8 cellular contexts compared by ENCODE assay signal in genomic region chr15:72782274-72782992, GRCh38. TPM values are rescaled to one million over a fixed set of nuclear protein-coding genes. Genes with fewer than 3 reads are reported as not detected.
A peak's percentile ranks its signal among the peaks of the same experiment; 100 is the strongest.
DNase-seq lines count a peak whose midpoint lies in the region; ATAC-seq, FAIRE-seq and TF ChIP-seq lines count a peak whose summit lies in the region.

No MANE protein-coding gene starts in this region.

- no peak for TF ChIP-seq CTCF in AG10803 (conservative IDR thresholded peaks at IDR 0.05; ENCODE audit: low read length)

- FAIRE-seq in GM12891 (lab: Jason Lieb, UNC): no peak

- DNase-seq in AG10803 (ENCODE audit: low read depth) (no peak), naive B cell (no peak), H4 (ENCODE audit: low spot score) (no peak), NCI-H2029 treated with DMSO at 0.1 percent for 48 hours (lab: John Stamatoyannopoulos, UW) (no peak), GM12891 (ENCODE audit: insufficient read length, low spot score) (no peak)
- no peak for DNase-seq in central memory CD8-positive, alpha-beta T cell (ENCODE audit: low spot score in 2 of 2)

- no peak for ATAC-seq in central memory CD8-positive, alpha-beta T cell (replicated peaks; ENCODE audit: extremely low read depth, poor library complexity, severe bottlenecking)
- no peak for ATAC-seq in naive B cell (ENCODE audit: low read depth in 2 of 2)
- ATAC-seq in HG02840 (IDR thresholded peaks at IDR 0.05; ENCODE audit: low FRiP score, unreplicated experiment): no peak

- H3K4me3 Mint-ChIP-seq in IgD-negative memory B cell: peak overlapping the region; percentile 87 to 99 (median 96)
- H3K4me3 Mint-ChIP-seq in central memory CD8-positive, alpha-beta T cell: peak overlapping the region; percentile 86
- H3K4me3 Mint-ChIP-seq in naive B cell: peak overlapping the region; percentile 87 to 98 (median 95)

- peak overlapping the region; percentile 94 for H3K4me3 ChIP-seq in AG10803 (ENCODE audit: low read length)

- H3K4me1 Mint-ChIP-seq in IgD-negative memory B cell (peaks cover 20 to 45% (median 36%) of the 10 kb centered on the region in 3 donors), naive B cell (peaks cover 45 to 61% (median 59%) of the 10 kb centered on the region in 3 donors)
- H3K4me1 Mint-ChIP-seq in central memory CD8-positive, alpha-beta T cell: peaks cover 62% of the 10 kb centered on the region

- H3K36me3 Mint-ChIP-seq in IgD-negative memory B cell (peaks cover 18% of the 10 kb centered on the region), naive B cell (peaks cover 22 to 24% of the 10 kb centered on the region in 2 donors)
- H3K36me3 Mint-ChIP-seq in central memory CD8-positive, alpha-beta T cell (ENCODE audit: insufficient read depth): peaks cover 39% of the 10 kb centered on the region

- TF ChIP-seq POLR2A in GM12891 (IDR thresholded peaks at IDR 0.05; ENCODE audit: low read depth, low read length): no peak

- H3K27ac Mint-ChIP-seq in IgD-negative memory B cell (peak overlapping the region; percentile 89 to 100 (median 93)), naive B cell (peak overlapping the region; percentile 97 to 100 (median 99))
- H3K27ac Mint-ChIP-seq in central memory CD8-positive, alpha-beta T cell (ENCODE audit: low read depth): peak overlapping the region; percentile 93

- H3K9me3 Mint-ChIP-seq in IgD-negative memory B cell (no peaks in the 10 kb centered on the region), naive B cell (no peaks in the 10 kb centered on the region)
- no peaks in the 10 kb centered on the region for H3K9me3 Mint-ChIP-seq in central memory CD8-positive, alpha-beta T cell

- H3K27me3 Mint-ChIP-seq in IgD-negative memory B cell (no peaks in the 10 kb centered on the region), naive B cell (no peaks in the 10 kb centered on the region)
- H3K27me3 Mint-ChIP-seq in central memory CD8-positive, alpha-beta T cell: no peaks in the 10 kb centered on the region

TF ChIP-seq in GM12891, 5 proteins besides CTCF, POLR2A, EP300 and RAD21:
- no peak for TF ChIP-seq SPI1 (IDR thresholded peaks at IDR 0.05; ENCODE audit: low read depth, low read length)
- TF ChIP-seq POU2F2 (IDR thresholded peaks at IDR 0.05; ENCODE audit: low read depth, low read length): no peak
- TF ChIP-seq TAF1 (IDR thresholded peaks at IDR 0.05; ENCODE audit: low read depth, low read length): no peak
- TF ChIP-seq PAX5 (IDR thresholded peaks at IDR 0.05; ENCODE audit: insufficient read depth, low read length, severe bottlenecking): no peak
- no peak for TF ChIP-seq POLR2AphosphoS5 (IDR thresholded peaks at IDR 0.05; ENCODE audit: low read depth, low read length)

RNA-seq across cellular contexts. Expression of gene ADPGK, which starts 1.1 kb away (rescaled TPM):
- polyA plus RNA-seq in IgD-negative memory B cell: 94.9 TPM
- 100 to 1,000 TPM; 126 to 160 (median 139) TPM for polyA plus RNA-seq in naive B cell (ENCODE audit: low read depth in 6 of 6)
- 100 and 104 TPM in 2 replicates for total RNA-seq in H4 (2014; rRNA removed; shearing (Covaris generic))
- 29.2 TPM for polyA plus RNA-seq in GM12891 (2012; ENCODE audit: low read depth, missing spikeins)
